In genomic region chr12:115886666-115887065, GRCh38 we compare ENCODE assay signal across 17 cellular contexts.
DNase-seq lines count a peak whose midpoint lies in the region; ATAC-seq and TF ChIP-seq lines count a peak whose summit lies in the region.
"Had no signal": no experiment of that assay in that cellular context is flagged by ENCODE, and none has a peak within 500 bp of the region (broad histone marks: within the 10 kb centered on the region; RNA-seq: fewer than 3 reads in every experiment).

No MANE protein-coding gene starts in this region.

- WGBS in right cardiac atrium, result 58% methylated on average over 4 of the region's 4 CpGs

- DNase-seq in right cardiac atrium (no peak), left ventricle myocardium inferior (no peak), Daoy (ENCODE audit: low read depth) (peak; percentile 45), nephron progenitor cell (no peak), sciatic nerve (ENCODE audit: low spot score) (no peak)
- DNase-seq in activated CD4-positive, CD25-positive, alpha-beta regulatory T cell (lab: John Stamatoyannopoulos, UW), result no peak
- DNase-seq: 8988T; Caco-2; CD4-positive, CD25-positive, alpha-beta regulatory T cell; CD8-positive, alpha-beta T cell; H9; HFFc6 had no signal

- no peak for TF ChIP-seq CTCF in left ventricle myocardium inferior (IDR thresholded peaks at IDR 0.05; ENCODE audit: borderline replicate concordance)
- TF ChIP-seq CTCF in nephron progenitor cell (IDR thresholded peaks at IDR 0.05), result no peak

- ATAC-seq in right cardiac atrium, result peak; percentile 69 to 85
- peak; percentile 76 for ATAC-seq in sciatic nerve
- ATAC-seq in HG02571 (IDR thresholded peaks at IDR 0.05; ENCODE audit: unreplicated experiment), result no peak
- ATAC-seq in GM21825 (IDR thresholded peaks at IDR 0.05; ENCODE audit: unreplicated experiment), result no peak
- ATAC-seq: CD8-positive, alpha-beta T cell; GM23338; HCT116 had no signal

- H3K9me3 ChIP-seq in right cardiac atrium (ENCODE audit: control insufficient read depth, low read length), result no peaks in the 10 kb centered on the region
- H3K9me3 ChIP-seq in left ventricle myocardium inferior (replicated peaks), result no peaks in the 10 kb centered on the region
- H3K9me3 ChIP-seq: Caco-2 had no signal

- H3K27ac ChIP-seq in right cardiac atrium (ENCODE audit: low read length), result no peak overlapping the region
- no peak overlapping the region for H3K27ac ChIP-seq in left ventricle myocardium inferior (replicated peaks)
- H3K27ac ChIP-seq: C4-2B had no signal

- peaks cover 10% of the 10 kb centered on the region for H3K9me3 Mint-ChIP-seq in nephron progenitor cell
- H3K9me3 Mint-ChIP-seq: CD8-positive, alpha-beta T cell; GM23338; H9; HFFc6 had no signal

- H3K27me3 Mint-ChIP-seq in nephron progenitor cell (ENCODE audit: low read depth, poor library complexity), result peaks cover 2% of the 10 kb centered on the region

- H3K4me3 ChIP-seq in right cardiac atrium (ENCODE audit: low read length), result no peak overlapping the region
- no peak overlapping the region for H3K4me3 ChIP-seq in left ventricle myocardium inferior
- H3K4me3 ChIP-seq: GM23338 had no signal

- H3K27me3 ChIP-seq in right cardiac atrium (ENCODE audit: control insufficient read depth, insufficient read depth) (no peaks in the 10 kb centered on the region), left ventricle myocardium inferior (ENCODE audit: low read depth) (peaks cover 19% of the 10 kb centered on the region)

- H3K36me3 Mint-ChIP-seq in nephron progenitor cell (ENCODE audit: low read depth), result peaks cover 4% of the 10 kb centered on the region
- H3K36me3 Mint-ChIP-seq: CD4-positive, CD25-positive, alpha-beta regulatory T cell; CD8-positive, alpha-beta T cell had no signal

- intact Hi-C loops in right cardiac atrium (cut with DNase I), result no loop called here
- intact Hi-C loops in left ventricle myocardium inferior (cut with micrococcal nuclease), result no loop called here
- intact Hi-C loops in sciatic nerve (cut with DNase I), result no loop called here

- H3K4me1 ChIP-seq in right cardiac atrium (ENCODE audit: control insufficient read depth, insufficient read depth, low read length) (peaks cover 2% of the 10 kb centered on the region), left ventricle myocardium inferior (no peaks in the 10 kb centered on the region)
- H3K4me1 ChIP-seq: Caco-2 had no signal

- H3K4me1 Mint-ChIP-seq in nephron progenitor cell, result peaks cover 54% of the 10 kb centered on the region
- H3K4me1 Mint-ChIP-seq: CD4-positive, CD25-positive, alpha-beta regulatory T cell had no signal

- H3K27ac Mint-ChIP-seq in nephron progenitor cell, result peak overlapping the region; percentile 90
- H3K27ac Mint-ChIP-seq: CD8-positive, alpha-beta T cell; GM23338; H9; HFFc6 had no signal

- H3K36me3 ChIP-seq in left ventricle myocardium inferior, result no peaks in the 10 kb centered on the region

- H3K4me3 Mint-ChIP-seq in nephron progenitor cell, result no peak overlapping the region
- H3K4me3 Mint-ChIP-seq: CD4-positive, CD25-positive, alpha-beta regulatory T cell; CD8-positive, alpha-beta T cell; GM23338; H9; HFFc6 had no signal

Comparison
In these comparisons a context has a peak if more than half of its experiments do, and no peak if none do; other contexts are left out.
1. ATAC-seq: peak in right cardiac atrium (2 of 2) and sciatic nerve (single experiment); none in HG02571 (single experiment) and GM21825 (single experiment).